8 cellular contexts compared by ENCODE assay signal in genomic region chr5:76601470-76601869, GRCh38. TPM values are rescaled to one million over a fixed set of nuclear protein-coding genes. Genes with fewer than 3 reads are reported as not detected.
A peak's percentile ranks its signal among the peaks of the same experiment; 100 is the strongest.
DNase-seq lines count a peak whose midpoint lies in the region; ATAC-seq, FAIRE-seq and TF ChIP-seq lines count a peak whose summit lies in the region.

No MANE protein-coding gene starts in this region.

- no peak overlapping the region for H3K27ac ChIP-seq in endodermal cell (ENCODE audit: low read depth, low read length)

- H3K4me3 Mint-ChIP-seq in endodermal cell (no peak overlapping the region), memory B cell (no peak overlapping the region)

- DNase-seq in NOMO-1 (lab: John Stamatoyannopoulos, UW; ENCODE audit: unreplicated experiment in 2 of 2), result peak; percentile 13 to 39
- DNase-seq in NOMO-1 treated with dmso at 0.1 percent for 144 hours (lab: John Stamatoyannopoulos, UW; ENCODE audit: unreplicated experiment), result no peak
- DNase-seq in HS-27A (ENCODE audit: low read depth), result peak; percentile 19
- DNase-seq in RCC 7860 (ENCODE audit: low spot score), result peak; percentile 22
- DNase-seq in endodermal cell, result no peak
- peak; percentile 15 to 32 for DNase-seq in memory B cell (ENCODE audit: low spot score in 2 of 2)

- ATAC-seq in memory B cell (ENCODE audit: low read depth) (peak; percentile 64), HG03196 (IDR thresholded peaks at IDR 0.05; ENCODE audit: unreplicated experiment) (no peak), HG03175 (IDR thresholded peaks at IDR 0.05; ENCODE audit: unreplicated experiment) (no peak)

- H3K36me3 ChIP-seq in endodermal cell (ENCODE audit: control insufficient read depth, insufficient read depth, low read length), result no peaks in the 10 kb centered on the region

- no peaks in the 10 kb centered on the region for H3K9me3 Mint-ChIP-seq in endodermal cell
- H3K9me3 Mint-ChIP-seq in memory B cell, result no peaks in the 10 kb centered on the region

- peak; percentile 88 for TF ChIP-seq CTCF in endodermal cell (conservative IDR thresholded peaks at IDR 0.05)

- H3K27ac Mint-ChIP-seq in endodermal cell (no peak overlapping the region), memory B cell (no peak overlapping the region)

- H3K4me1 Mint-ChIP-seq in endodermal cell (peaks cover 6% of the 10 kb centered on the region), memory B cell (no peaks in the 10 kb centered on the region)

- no peaks in the 10 kb centered on the region for H3K9me3 ChIP-seq in endodermal cell (ENCODE audit: control insufficient read depth, low read length)

- peaks cover 3% of the 10 kb centered on the region for H3K27me3 Mint-ChIP-seq in endodermal cell (ENCODE audit: insufficient read depth)
- no peaks in the 10 kb centered on the region for H3K27me3 Mint-ChIP-seq in memory B cell

- H3K27me3 ChIP-seq in endodermal cell (ENCODE audit: control insufficient read depth, insufficient read depth, low read length, poor library complexity, severe bottlenecking), result no peaks in the 10 kb centered on the region

- no peak overlapping the region for H3K9ac ChIP-seq in endodermal cell (ENCODE audit: extremely low read depth, low read length, poor library complexity, severe bottlenecking)

- 62 to 71% methylated on average over 3 of the region's 3 CpGs for WGBS in endodermal cell (ENCODE audit: insufficient coverage in 1 of 2, insufficient read length in 1 of 2), 2 experiments

- H3K4me3 ChIP-seq in endodermal cell (ENCODE audit: low read length), result no peak overlapping the region

- no peaks in the 10 kb centered on the region for H3K4me1 ChIP-seq in endodermal cell (ENCODE audit: control insufficient read depth, insufficient read depth, low read length)

- no peak for FAIRE-seq in RCC 7860 (lab: Jason Lieb, UNC)

- no peaks in the 10 kb centered on the region for H3K36me3 Mint-ChIP-seq in endodermal cell (ENCODE audit: low read depth)
- H3K36me3 Mint-ChIP-seq in memory B cell, result peaks cover 3% of the 10 kb centered on the region

RNA-seq across cellular contexts. Expression of gene F2RL2, which starts 21.7 kb away (rescaled TPM):
- total RNA-seq in endodermal cell, result under 1 TPM; 0.18 to 0.53 TPM
- polyA plus RNA-seq in endodermal cell (2013, experiment 1 of 2), result 0.61 TPM
- 0.91 TPM for polyA plus RNA-seq in endodermal cell (2013, experiment 2 of 2)

Comparison
In these comparisons a context has a peak if more than half of its experiments do, and no peak if none do; other contexts are left out.
1. DNase-seq: peak in NOMO-1 (2 of 2), HS-27A (single experiment), RCC 7860 (single experiment) and memory B cell (2 of 2); none in NOMO-1 treated with dmso at 0.1 percent for 144 hours (single experiment) and endodermal cell (single experiment).